2 cellular contexts compared by ENCODE assay signal in the genomic region with DNA sequence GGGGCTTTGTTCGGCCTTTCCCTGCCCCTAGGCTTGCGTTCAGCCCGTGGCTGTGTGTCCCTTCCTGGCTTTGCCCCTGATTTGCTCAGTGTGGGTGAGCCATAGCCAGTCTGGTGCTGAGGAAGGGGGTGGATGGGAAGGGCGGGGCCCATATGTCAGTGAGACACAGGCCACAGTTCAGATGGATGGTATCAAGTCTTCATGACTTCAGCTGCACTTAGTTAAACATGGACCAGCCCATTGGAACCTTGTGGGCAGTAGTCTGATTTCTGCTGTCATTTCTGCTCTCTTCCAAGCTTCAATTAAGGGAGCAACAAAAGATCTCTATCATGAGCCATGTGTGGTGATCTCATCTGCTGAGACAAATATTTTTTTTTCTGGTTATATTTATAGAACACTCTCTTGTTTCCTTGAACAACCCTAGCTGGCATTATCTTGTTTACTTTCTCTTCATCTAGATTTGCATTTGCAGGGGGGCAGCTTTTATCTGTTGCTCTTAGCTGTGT.
TF ChIP-seq lines count a peak whose summit lies in the region.

No MANE protein-coding gene starts in this region.

TF ChIP-seq in GM12891, 5 proteins besides CTCF, POLR2A, EP300 and RAD21 (continued from another document):
- TF ChIP-seq TAF1 (IDR thresholded peaks at IDR 0.05; ENCODE audit: low read depth, low read length), result no peak

TF ChIP-seq in endothelial cell of umbilical vein, 7 proteins besides CTCF, POLR2A, EP300 and RAD21 (continued from another document):
- TF ChIP-seq EZH2 (IDR thresholded peaks at IDR 0.05; ENCODE audit: borderline replicate concordance, low read depth, low read length, severe bottlenecking) (no peak), POLR2AphosphoS5 (IDR thresholded peaks at IDR 0.05; ENCODE audit: insufficient read depth, low read depth, low read length) (no peak), GATA2 (IDR thresholded peaks at IDR 0.05; ENCODE audit: insufficient read depth, insufficient read length, low read depth, low read length) (peak; percentile 27)
- TF ChIP-seq, protein P1, sequence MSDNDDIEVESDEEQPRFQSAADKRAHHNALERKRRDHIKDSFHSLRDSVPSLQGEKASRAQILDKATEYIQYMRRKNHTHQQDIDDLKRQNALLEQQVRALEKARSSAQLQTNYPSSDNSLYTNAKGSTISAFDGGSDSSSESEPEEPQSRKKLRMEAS (IDR thresholded peaks at IDR 0.05; ENCODE audit: insufficient read depth, insufficient read length), result no peak
